In the genomic region with DNA sequence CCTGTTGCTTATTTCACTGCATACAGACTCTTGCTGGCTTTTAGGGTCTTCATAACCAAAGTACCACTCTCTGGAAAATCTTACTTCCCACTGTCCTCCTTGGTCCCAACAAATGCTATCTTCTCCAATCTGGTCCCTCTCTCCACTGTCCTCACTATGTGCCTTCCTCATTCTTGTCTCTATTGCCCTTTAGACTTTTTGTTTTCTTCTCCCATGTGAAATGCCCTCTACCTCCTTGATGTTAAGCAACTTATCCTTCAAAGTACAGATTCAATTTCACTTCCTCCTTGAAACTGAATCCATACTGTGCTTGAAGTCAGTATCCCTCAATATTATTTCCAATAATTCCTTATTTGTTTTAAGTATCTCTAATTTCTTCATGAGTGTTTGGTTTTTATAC, we compare ENCODE assay signal across 18 cellular contexts.
DNase-seq lines count a peak whose midpoint lies in the region; ATAC-seq, FAIRE-seq and TF ChIP-seq lines count a peak whose summit lies in the region.
"Had no signal": no experiment of that assay in that cellular context is flagged by ENCODE, and none has a peak within 500 bp of the region (broad histone marks: within the 10 kb centered on the region; RNA-seq: fewer than 3 reads in every experiment).

No MANE protein-coding gene starts in this region.

- H3K9ac ChIP-seq in endothelial cell of umbilical vein (replicated peaks; ENCODE audit: extremely low read depth, insufficient read depth, low read length), result no peak overlapping the region

- CTCF ChIA-PET in A673 (lab: Charles Lee) (no interaction called here), endothelial cell of umbilical vein (lab: Charles Lee) (interaction anchor here (1.0 kb wide), 1 partner anchor 700 kb away, joined by 4 read pairs; no protein-coding TSS in a partner anchor)

- BruUV-seq in A673 (replicated peaks; lab: Mats Ljungman, UMichigan) (no TSS peak), endothelial cell of umbilical vein (replicated peaks; lab: Mats Ljungman, UMichigan) (no TSS peak)

- peak overlapping the region; percentile 1 for H2AFZ ChIP-seq in endothelial cell of umbilical vein (ENCODE audit: low read depth, low read length)
- H2AFZ ChIP-seq: PC-9 had no signal

- H3K27ac ChIP-seq in A673 (ENCODE audit: low read depth, low read length, poor library complexity, severe bottlenecking), result peak overlapping the region; percentile 77
- H3K27ac ChIP-seq in endothelial cell of umbilical vein (ENCODE audit: insufficient read depth, low read depth, low read length), result no peak overlapping the region
- H3K27ac ChIP-seq: PC-9, right lobe of liver, SJCRH30 had no signal

- H3K9me1 ChIP-seq in endothelial cell of umbilical vein (replicated peaks; ENCODE audit: control insufficient read depth, extremely low read depth, insufficient read depth, low read length), result no peaks in the 10 kb centered on the region

- intact Hi-C loops in A673 (cut with micrococcal nuclease; ENCODE audit: unreplicated experiment), result loop anchor here (2.0 kb wide), 1 partner anchor 205 kb away; a partner anchor contains a TSS
- intact Hi-C loops in endothelial cell of umbilical vein (cut with micrococcal nuclease), result no loop called here

- H3K4me3 ChIP-seq in A673 (ENCODE audit: low read depth, low read length, poor library complexity, severe bottlenecking) (no peak overlapping the region), endothelial cell of umbilical vein (replicated peaks in 1 of 3; ENCODE audit: insufficient read depth in 1 of 3, low read depth in 1 of 3, low read length in 3 of 3) (no peak overlapping the region)
- H3K4me3 ChIP-seq: PC-9, right lobe of liver, SJCRH30 had no signal

- dilution Hi-C loops in endothelial cell of umbilical vein (cut with MboI; ENCODE audit: extremely low pct_ligation_motif_present, low sequenced_read_pairs), result no loop called here

- no peak for FAIRE-seq in endothelial cell of umbilical vein (lab: Jason Lieb, UNC)
- FAIRE-seq: frontal cortex, keratinocyte, pancreas had no signal

- H3K4me1 ChIP-seq in A673 (ENCODE audit: insufficient read depth, low read length, poor library complexity, severe bottlenecking), result peaks cover 40% of the 10 kb centered on the region
- H3K4me1 ChIP-seq in endothelial cell of umbilical vein (ENCODE audit: control insufficient read depth, extremely low read depth, insufficient read depth, low read length), result peaks cover 6% of the 10 kb centered on the region
- H3K4me1 ChIP-seq: right lobe of liver, SJCRH30 had no signal

- H3K4me2 ChIP-seq in endothelial cell of umbilical vein (ENCODE audit: insufficient read depth, low read length), result no peak overlapping the region
- H3K4me2 ChIP-seq: PC-9 had no signal

- H3K79me2 ChIP-seq in endothelial cell of umbilical vein (ENCODE audit: control insufficient read depth, insufficient read depth, low read length), result no peaks in the 10 kb centered on the region

- POLR2A ChIA-PET in A673 (lab: Charles Lee; ENCODE audit: low non-redundant PET), result no interaction called here
- POLR2A ChIA-PET in endothelial cell of umbilical vein (lab: Charles Lee), result no interaction called here

- H3K27me3 ChIP-seq in A673 (replicated peaks; ENCODE audit: insufficient read depth, low read depth, low read length, poor library complexity), result no peaks in the 10 kb centered on the region
- peaks cover 0 to 7% of the 10 kb centered on the region in 2 experiments for H3K27me3 ChIP-seq in endothelial cell of umbilical vein (ENCODE audit: control insufficient read depth in 2 of 2, insufficient read depth in 2 of 2, low read length in 2 of 2)
- H3K27me3 ChIP-seq: pancreas, right lobe of liver, SJCRH30 had no signal

- no peaks in the 10 kb centered on the region for H3K9me3 ChIP-seq in A673 (ENCODE audit: low read depth, low read length, poor library complexity, severe bottlenecking)
- H3K9me3 ChIP-seq in endothelial cell of umbilical vein (replicated peaks; ENCODE audit: control insufficient read depth, insufficient read depth, low read length), result no peaks in the 10 kb centered on the region
- H3K9me3 ChIP-seq: pancreas, right lobe of liver, SJCRH30 had no signal

- H3K36me3 ChIP-seq in A673 (ENCODE audit: insufficient read depth, low read length, poor library complexity, severe bottlenecking) (no peaks in the 10 kb centered on the region), endothelial cell of umbilical vein (ENCODE audit: control insufficient read depth in 2 of 2, extremely low read depth in 1 of 2, insufficient read depth in 2 of 2, low read length in 2 of 2) (no peaks in the 10 kb centered on the region)
- H3K36me3 ChIP-seq: pancreas, right lobe of liver, SJCRH30 had no signal

- no peak for TF ChIP-seq POLR2A in endothelial cell of umbilical vein (IDR thresholded peaks at IDR 0.05; ENCODE audit: low read depth, low read length)

- no peak for ATAC-seq in GM19328 (IDR thresholded peaks at IDR 0.05; ENCODE audit: unreplicated experiment)

- TF ChIP-seq CTCF in A673 (conservative IDR thresholded peaks at IDR 0.05; ENCODE audit: low read depth, low read length) (no peak), endothelial cell of umbilical vein (IDR thresholded peaks at IDR 0.05; ENCODE audit: extremely low read depth in 1 of 2, insufficient read depth in 1 of 2, low read depth in 1 of 2, low read length in 2 of 2) (no peak)

- no peaks in the 10 kb centered on the region for H4K20me1 ChIP-seq in endothelial cell of umbilical vein (replicated peaks; ENCODE audit: control insufficient read depth, extremely low read depth, insufficient read depth, low read length)

- DNase-seq in A673 (ENCODE audit: low spot score) (no peak), CD1c-positive myeloid dendritic cell (ENCODE audit: extremely low spot score) (peak; percentile 61), NOMO-1 (lab: John Stamatoyannopoulos, UW; ENCODE audit: unreplicated experiment in 2 of 2) (peak; percentile 50 to 83), endothelial cell of umbilical vein (ENCODE audit: low read depth, low spot score) (no peak), globus pallidus (ENCODE audit: low spot score) (no peak), NCI-H2196 treated with DMSO at 0.1 percent for 48 hours (lab: John Stamatoyannopoulos, UW; ENCODE audit: unreplicated experiment) (no peak)
- DNase-seq: activated CD4-positive, CD25-positive, alpha-beta regulatory T cell; aorta; caudate nucleus; NCI-H1694; NCI-H2171 treated with DMSO at 0.1 percent for 48 hours; pancreas; PC-9; right lobe of liver; SJCRH30 had no signal

TF ChIP-seq in endothelial cell of umbilical vein, 7 proteins besides CTCF, POLR2A, EP300 and RAD21:
- TF ChIP-seq, protein P1, sequence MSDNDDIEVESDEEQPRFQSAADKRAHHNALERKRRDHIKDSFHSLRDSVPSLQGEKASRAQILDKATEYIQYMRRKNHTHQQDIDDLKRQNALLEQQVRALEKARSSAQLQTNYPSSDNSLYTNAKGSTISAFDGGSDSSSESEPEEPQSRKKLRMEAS (IDR thresholded peaks at IDR 0.05; ENCODE audit: insufficient read depth, insufficient read length), result no peak
- TF ChIP-seq GATA2 (IDR thresholded peaks at IDR 0.05; ENCODE audit: insufficient read depth, insufficient read length, low read depth, low read length) (no peak), MYC (IDR thresholded peaks at IDR 0.05; ENCODE audit: low read depth, low read length) (no peak), POLR2AphosphoS5 (IDR thresholded peaks at IDR 0.05; ENCODE audit: insufficient read depth, low read depth, low read length) (no peak), FOS (IDR thresholded peaks at IDR 0.05; ENCODE audit: borderline replicate concordance, insufficient read depth, low read length) (no peak), EZH2 (IDR thresholded peaks at IDR 0.05; ENCODE audit: borderline replicate concordance, low read depth, low read length, severe bottlenecking) (no peak), JUN (IDR thresholded peaks at IDR 0.05; ENCODE audit: borderline replicate concordance, insufficient read depth, insufficient read length, low read depth) (no peak)

Comparison
In these comparisons a context has a peak if more than half of its experiments do, and no peak if none do; other contexts are left out.
1. DNase-seq: peak in CD1c-positive myeloid dendritic cell (single experiment) and NOMO-1 (2 of 2); none in A673 (single experiment), endothelial cell of umbilical vein (single experiment), globus pallidus (single experiment) and NCI-H2196 treated with DMSO at 0.1 percent for 48 hours (single experiment).